Comparison of ENCODE assay signal across 12 cellular contexts in genomic region chr10:118107541-118107940, GRCh38.
DNase-seq lines count a peak whose midpoint lies in the region; ATAC-seq and TF ChIP-seq lines count a peak whose summit lies in the region.
"Had no signal": no experiment of that assay in that cellular context is flagged by ENCODE, and none has a peak within 500 bp of the region (broad histone marks: within the 10 kb centered on the region; RNA-seq: fewer than 3 reads in every experiment).

No MANE protein-coding gene starts in this region.

- no peaks in the 10 kb centered on the region for H3K4me1 Mint-ChIP-seq in activated T-helper 17 cell treated with anti-CD3 and anti-CD28 coated beads, Interleukin-2, amount 50 U/mL, for 72 hours
- H3K4me1 Mint-ChIP-seq in stimulated activated effector memory CD8-positive, alpha-beta T cell treated with anti-CD3 and anti-CD28 coated beads, Interleukin-12 subunit alpha, Interleukin-12 subunit beta, amount 100 ng/mL, for 72 hours, result no peaks in the 10 kb centered on the region
- H3K4me1 Mint-ChIP-seq: CD8-positive, alpha-beta memory T cell had no signal

- H3K27me3 ChIP-seq in BE2C, result no peaks in the 10 kb centered on the region
- H3K27me3 ChIP-seq: BLaER1 had no signal

- H3K9me3 Mint-ChIP-seq in activated T-helper 17 cell treated with anti-CD3 and anti-CD28 coated beads, Interleukin-2, amount 50 U/mL, for 72 hours, result no peaks in the 10 kb centered on the region
- no peaks in the 10 kb centered on the region for H3K9me3 Mint-ChIP-seq in stimulated activated effector memory CD8-positive, alpha-beta T cell treated with anti-CD3 and anti-CD28 coated beads, Interleukin-12 subunit alpha, Interleukin-12 subunit beta, amount 100 ng/mL, for 72 hours

- no peak overlapping the region for H3K4me3 Mint-ChIP-seq in activated T-helper 17 cell treated with anti-CD3 and anti-CD28 coated beads, Interleukin-2, amount 50 U/mL, for 72 hours
- H3K4me3 Mint-ChIP-seq in stimulated activated effector memory CD8-positive, alpha-beta T cell treated with anti-CD3 and anti-CD28 coated beads, Interleukin-12 subunit alpha, Interleukin-12 subunit beta, amount 100 ng/mL, for 72 hours, result no peak overlapping the region
- H3K4me3 Mint-ChIP-seq: CD8-positive, alpha-beta memory T cell had no signal

- no peaks in the 10 kb centered on the region for H3K36me3 ChIP-seq in BE2C
- H3K36me3 ChIP-seq: BLaER1 had no signal

- peak; percentile 34 for ATAC-seq in activated T-helper 17 cell treated with anti-CD3 and anti-CD28 coated beads, Interleukin-2, amount 50 U/mL, for 72 hours (replicated peaks)
- ATAC-seq in stimulated activated effector memory CD8-positive, alpha-beta T cell treated with anti-CD3 and anti-CD28 coated beads, Interleukin-12 subunit alpha, Interleukin-12 subunit beta, amount 100 ng/mL, for 72 hours, result peak; percentile 39
- no peak for ATAC-seq in HG03045 (IDR thresholded peaks at IDR 0.05; ENCODE audit: unreplicated experiment)
- ATAC-seq: HCT116 had no signal

- no peak overlapping the region for H3K27ac Mint-ChIP-seq in activated T-helper 17 cell treated with anti-CD3 and anti-CD28 coated beads, Interleukin-2, amount 50 U/mL, for 72 hours
- no peak overlapping the region for H3K27ac Mint-ChIP-seq in stimulated activated effector memory CD8-positive, alpha-beta T cell treated with anti-CD3 and anti-CD28 coated beads, Interleukin-12 subunit alpha, Interleukin-12 subunit beta, amount 100 ng/mL, for 72 hours
- H3K27ac Mint-ChIP-seq: CD8-positive, alpha-beta memory T cell had no signal

- H3K27me3 Mint-ChIP-seq in activated T-helper 17 cell treated with anti-CD3 and anti-CD28 coated beads, Interleukin-2, amount 50 U/mL, for 72 hours, result peaks cover 14% of the 10 kb centered on the region

- H3K36me3 Mint-ChIP-seq in activated T-helper 17 cell treated with anti-CD3 and anti-CD28 coated beads, Interleukin-2, amount 50 U/mL, for 72 hours (ENCODE audit: low read depth), result no peaks in the 10 kb centered on the region
- H3K36me3 Mint-ChIP-seq in stimulated activated effector memory CD8-positive, alpha-beta T cell treated with anti-CD3 and anti-CD28 coated beads, Interleukin-12 subunit alpha, Interleukin-12 subunit beta, amount 100 ng/mL, for 72 hours, result no peaks in the 10 kb centered on the region
- H3K36me3 Mint-ChIP-seq: CD8-positive, alpha-beta memory T cell had no signal

- H3K9me3 ChIP-seq in BE2C, result no peaks in the 10 kb centered on the region
- H3K9me3 ChIP-seq: BLaER1, Caco-2 had no signal

- DNase-seq in DMS 273 (lab: John Stamatoyannopoulos, UW; ENCODE audit: unreplicated experiment) (peak; percentile 5), DMS 273 treated with DMSO at 0.1 percent for 48 hours (lab: John Stamatoyannopoulos, UW) (no peak), BE2C (peak; percentile 12), ureter (ENCODE audit: low spot score) (no peak), NAMALWA (ENCODE audit: low spot score) (no peak)
- no peak for DNase-seq in stimulated activated effector memory CD8-positive, alpha-beta T cell treated with anti-CD3 and anti-CD28 coated beads, Interleukin-12 subunit alpha, Interleukin-12 subunit beta, amount 100 ng/mL, for 72 hours (ENCODE audit: low spot score in 2 of 2)
- DNase-seq: Caco-2; CD8-positive, alpha-beta memory T cell had no signal

- H3K4me1 ChIP-seq in BE2C, result peaks cover 31% of the 10 kb centered on the region
- H3K4me1 ChIP-seq: Caco-2 had no signal

- H3K4me3 ChIP-seq in BE2C (ENCODE audit: low read depth, low read length), result peak overlapping the region; percentile 37
- H3K4me3 ChIP-seq: BLaER1 had no signal

- no peak for TF ChIP-seq CTCF in BE2C (IDR thresholded peaks at IDR 0.05; ENCODE audit: low read depth, low read length)

Comparison
In these comparisons a context has a peak if more than half of its experiments do, and no peak if none do; other contexts are left out.
1. DNase-seq: peak in DMS 273 (single experiment) and BE2C (single experiment); none in DMS 273 treated with DMSO at 0.1 percent for 48 hours (single experiment), stimulated activated effector memory CD8-positive, alpha-beta T cell treated with anti-CD3 and anti-CD28 coated beads, Interleukin-12 subunit alpha, Interleukin-12 subunit beta, amount 100 ng/mL, for 72 hours (0 of 2), ureter (single experiment) and NAMALWA (single experiment).